34 cellular contexts compared by ENCODE assay signal in genomic region chr11:74288911-74289310, GRCh38. TPM values are rescaled to one million over a fixed set of nuclear protein-coding genes. Genes with fewer than 3 reads are reported as not detected.
A peak's percentile ranks its signal among the peaks of the same experiment; 100 is the strongest.
DNase-seq lines count a peak whose midpoint lies in the region; ATAC-seq, FAIRE-seq and TF ChIP-seq lines count a peak whose summit lies in the region.
"Had no signal": no experiment of that assay in that cellular context is flagged by ENCODE, and none has a peak within 500 bp of the region (broad histone marks: within the 10 kb centered on the region; RNA-seq: fewer than 3 reads in every experiment).

No MANE protein-coding gene starts in this region.

- H3K36me3 ChIP-seq in A673 (ENCODE audit: insufficient read depth, low read length, poor library complexity, severe bottlenecking) (no peaks in the 10 kb centered on the region), PC-3 (ENCODE audit: low read depth, low read length) (no peaks in the 10 kb centered on the region), mesenchymal stem cell (ENCODE audit: control insufficient read depth in 1 of 2, insufficient read depth in 2 of 2, low read depth in 1 of 2, low read length in 2 of 2) (no peaks in the 10 kb centered on the region), psoas muscle (ENCODE audit: insufficient read depth in 1 of 2, low read depth in 1 of 2) (no peaks in the 10 kb centered on the region)
- H3K36me3 ChIP-seq: BE2C, right atrium auricular region, thoracic aorta had no signal

- H3F3A ChIP-seq in PC-3 (ENCODE audit: low read length, unreplicated experiment): no peaks in the 10 kb centered on the region

- no peak for TF ChIP-seq CTCF in A673 (conservative IDR thresholded peaks at IDR 0.05; ENCODE audit: low read depth, low read length)
- no peak for TF ChIP-seq CTCF in PC-3 (conservative IDR thresholded peaks at IDR 0.05; ENCODE audit: low read depth, low read length)
- no peak for TF ChIP-seq CTCF in chondrocyte (IDR thresholded peaks at IDR 0.05)
- no peak for TF ChIP-seq CTCF in psoas muscle (IDR thresholded peaks at IDR 0.05)

- H3K27ac Mint-ChIP-seq in chondrocyte (ENCODE audit: unreplicated experiment): peak overlapping the region; percentile 62
- H3K27ac Mint-ChIP-seq: activated B cell treated with CpG ODN at 0.5 μM for 24 hours; activated CD8-positive, alpha-beta memory T cell treated with anti-CD3 and anti-CD28 coated beads, Interleukin-2, amount 10 ng/mL, durations not matched to agents 7 days and 5 days; activated naive CD8-positive, alpha-beta T cell treated with anti-CD3 and anti-CD28 coated beads, Interleukin-2, amount 50 U/mL, for 24 hours; immature natural killer cell; memory B cell; stimulated activated naive CD8-positive, alpha-beta T cell treated with anti-CD3 and anti-CD28 coated beads, Interleukin-15, amount 100 ng/mL, for 72 hours had no signal

- H3K4me1 ChIP-seq in A673 (ENCODE audit: insufficient read depth, low read length, poor library complexity, severe bottlenecking) (peaks cover 7% of the 10 kb centered on the region), PC-3 (ENCODE audit: insufficient read depth, low read length) (peaks cover 29% of the 10 kb centered on the region), mesenchymal stem cell (ENCODE audit: control insufficient read depth, insufficient read depth, low read depth, low read length) (peaks cover 2% of the 10 kb centered on the region), psoas muscle (no peaks in the 10 kb centered on the region)
- H3K4me1 ChIP-seq: BE2C, parathyroid adenoma, right atrium auricular region had no signal

- H2BK120ac ChIP-seq in mesenchymal stem cell (ENCODE audit: low read depth, low read length): no peak overlapping the region

- POLR2A ChIA-PET in A673 (lab: Charles Lee; ENCODE audit: low non-redundant PET): interaction anchor here (0.7 kb wide), 1 partner anchor 110 kb away, joined by 5 read pairs; no protein-coding TSS in a partner anchor
- POLR2A ChIA-PET in PC-3 (lab: Charles Lee; ENCODE audit: unreplicated experiment): interaction anchor here (0.6 kb wide), 1 partner anchor 314 kb away, joined by 4 read pairs; no protein-coding TSS in a partner anchor

- no peaks in the 10 kb centered on the region for H3K9me2 ChIP-seq in PC-3 (replicated peaks; ENCODE audit: low read length)

- H3K79me2 ChIP-seq in PC-3 (ENCODE audit: low read length): no peaks in the 10 kb centered on the region
- H3K79me2 ChIP-seq: parathyroid adenoma had no signal

- H3K4me3 Mint-ChIP-seq in chondrocyte (ENCODE audit: unreplicated experiment): no peak overlapping the region
- H3K4me3 Mint-ChIP-seq: activated B cell treated with CpG ODN at 0.5 μM for 24 hours; activated CD8-positive, alpha-beta memory T cell treated with anti-CD3 and anti-CD28 coated beads, Interleukin-2, amount 10 ng/mL, durations not matched to agents 7 days and 5 days; activated naive CD8-positive, alpha-beta T cell treated with anti-CD3 and anti-CD28 coated beads, Interleukin-2, amount 50 U/mL, for 24 hours; CD8-positive, alpha-beta memory T cell; immature natural killer cell; memory B cell; neural crest cell; stimulated activated naive CD8-positive, alpha-beta T cell treated with anti-CD3 and anti-CD28 coated beads, Interleukin-15, amount 100 ng/mL, for 72 hours had no signal

- H4K8ac ChIP-seq in mesenchymal stem cell (ENCODE audit: low read length): no peak overlapping the region

- no peak overlapping the region for H4K91ac ChIP-seq in mesenchymal stem cell (ENCODE audit: low read length)

- H3K36me3 Mint-ChIP-seq in chondrocyte (ENCODE audit: low read depth): peaks cover 3% of the 10 kb centered on the region
- H3K36me3 Mint-ChIP-seq: activated CD8-positive, alpha-beta memory T cell treated with anti-CD3 and anti-CD28 coated beads, Interleukin-2, amount 10 ng/mL, durations not matched to agents 7 days and 5 days; CD8-positive, alpha-beta memory T cell; immature natural killer cell; memory B cell had no signal

- no TSS peak for BruUV-seq in A673 (replicated peaks; lab: Mats Ljungman, UMichigan)
- no TSS peak for BruUV-seq in PC-3 (replicated peaks; lab: Mats Ljungman, UMichigan)

- peaks cover 9% of the 10 kb centered on the region for H3K4me1 Mint-ChIP-seq in chondrocyte (ENCODE audit: low read depth)
- H3K4me1 Mint-ChIP-seq: activated B cell treated with CpG ODN at 0.5 μM for 24 hours; activated CD8-positive, alpha-beta memory T cell treated with anti-CD3 and anti-CD28 coated beads, Interleukin-2, amount 10 ng/mL, durations not matched to agents 7 days and 5 days; CD8-positive, alpha-beta memory T cell; immature natural killer cell; memory B cell; neural crest cell; stimulated activated naive CD8-positive, alpha-beta T cell treated with anti-CD3 and anti-CD28 coated beads, Interleukin-15, amount 100 ng/mL, for 72 hours had no signal

- H3K4me2 ChIP-seq in PC-3 (ENCODE audit: low read length) (no peak overlapping the region), mesenchymal stem cell (ENCODE audit: low read length, poor library complexity, severe bottlenecking) (no peak overlapping the region)

- peak; percentile 46 for DNase-seq in A673 (ENCODE audit: low spot score)
- DNase-seq in PC-3: no peak
- DNase-seq in chondrocyte (ENCODE audit: low spot score): no peak
- no peak for DNase-seq in mesenchymal stem cell
- DNase-seq in NCI-H345 (lab: John Stamatoyannopoulos, UW): no peak
- no peak for DNase-seq in psoas muscle
- DNase-seq in GM12891 (ENCODE audit: insufficient read length, low spot score): no peak
- no peak for DNase-seq in NCI-H510A (lab: John Stamatoyannopoulos, UW)
- DNase-seq: activated B cell treated with CpG ODN at 0.5 μM for 24 hours; activated CD4-positive, alpha-beta T cell treated with anti-CD3 and anti-CD28 coated beads, Interleukin-2, amount 50 U/mL, for 1 hour; activated CD8-positive, alpha-beta memory T cell treated with anti-CD3 and anti-CD28 coated beads, Interleukin-2, amount 10 ng/mL, durations not matched to agents 7 days and 5 days; activated naive CD4-positive, alpha-beta T cell; activated naive CD8-positive, alpha-beta T cell treated with anti-CD3 and anti-CD28 coated beads, Interleukin-2, amount 50 U/mL, for 24 hours; BE2C; CD8-positive, alpha-beta memory T cell; DMS 273 treated with DMSO at 0.1 percent for 48 hours; dorsolateral prefrontal cortex; immature natural killer cell; left colon; NCI-H1092; NCI-H187 treated with DMSO at 0.1 percent for 48 hours; NCI-H2171 treated with DMSO at 0.1 percent for 48 hours; NCI-H526; NK-92 treated with Interleukin-12 subunit alpha and Interleukin-12 subunit beta, amount 100 ng/mL, for 24 hours; stimulated activated CD8-positive, alpha-beta memory T cell treated with anti-CD3 and anti-CD28 coated beads, Interleukin-4, amount 100 ng/mL, for 48 hours; stimulated activated naive CD8-positive, alpha-beta T cell treated with anti-CD3 and anti-CD28 coated beads, Interleukin-15, amount 100 ng/mL, for 72 hours had no signal

- peak overlapping the region; percentile 53 for H3K9ac ChIP-seq in PC-3 (ENCODE audit: low read length)
- H3K9ac ChIP-seq in mesenchymal stem cell (ENCODE audit: low read length): no peak overlapping the region
- H3K9ac ChIP-seq: parathyroid adenoma had no signal

- 50% methylated on average over 1 of the region's 4 CpGs for WGBS in mesenchymal stem cell
- 64 to 75% (median 75%) methylated on average over 4 of the region's 4 CpGs for WGBS in psoas muscle, 3 donors

- H2BK12ac ChIP-seq in mesenchymal stem cell (ENCODE audit: low read length in 2 of 2): no peak overlapping the region

- H3K9me3 ChIP-seq in A673 (ENCODE audit: low read depth, low read length, poor library complexity, severe bottlenecking): no peaks in the 10 kb centered on the region
- no peaks in the 10 kb centered on the region for H3K9me3 ChIP-seq in PC-3 (ENCODE audit: low read length)
- no peaks in the 10 kb centered on the region for H3K9me3 ChIP-seq in mesenchymal stem cell (ENCODE audit: control insufficient read depth, low read length)
- no peaks in the 10 kb centered on the region for H3K9me3 ChIP-seq in psoas muscle
- H3K9me3 ChIP-seq: BE2C, right atrium auricular region, thoracic aorta had no signal

- no peaks in the 10 kb centered on the region for H3K27me3 Mint-ChIP-seq in chondrocyte (ENCODE audit: low read depth)

- no peak overlapping the region for H3K23ac ChIP-seq in mesenchymal stem cell (ENCODE audit: low read length in 2 of 2)

- CTCF ChIA-PET in A673 (lab: Charles Lee): interaction anchor here (0.6 to 0.7 kb wide), 2 partner anchors 9 to 82 kb away, joined by 3 to 7 read pairs; no protein-coding TSS in a partner anchor
- CTCF ChIA-PET in PC-3 (lab: Charles Lee): no interaction called here

- H4K20me1 ChIP-seq in PC-3 (ENCODE audit: low read length): no peaks in the 10 kb centered on the region

- TF ChIP-seq POLR2A in GM12891 (IDR thresholded peaks at IDR 0.05; ENCODE audit: low read depth, low read length): no peak

- no peak overlapping the region for H2AFZ ChIP-seq in PC-3 (ENCODE audit: low read length)
- H2AFZ ChIP-seq in mesenchymal stem cell (ENCODE audit: low read depth, low read length): no peak overlapping the region
- H2AFZ ChIP-seq: parathyroid adenoma had no signal

- H3K4me3 ChIP-seq in A673 (ENCODE audit: low read depth, low read length, poor library complexity, severe bottlenecking) (no peak overlapping the region), PC-3 (ENCODE audit: low read length) (no peak overlapping the region), mesenchymal stem cell (ENCODE audit: insufficient read depth in 1 of 2, low read depth in 1 of 2, low read length in 2 of 2) (no peak overlapping the region), psoas muscle (no peak overlapping the region)
- H3K4me3 ChIP-seq: dorsolateral prefrontal cortex, K562, right atrium auricular region, thoracic aorta had no signal

- H3K79me1 ChIP-seq in mesenchymal stem cell (replicated peaks; ENCODE audit: low read length, poor library complexity, severe bottlenecking): no peaks in the 10 kb centered on the region

- peaks cover 3% of the 10 kb centered on the region for H3K9me3 Mint-ChIP-seq in chondrocyte (ENCODE audit: low read depth)
- H3K9me3 Mint-ChIP-seq: activated naive CD8-positive, alpha-beta T cell treated with anti-CD3 and anti-CD28 coated beads, Interleukin-2, amount 50 U/mL, for 24 hours; CD8-positive, alpha-beta memory T cell; neural crest cell had no signal

- no peak overlapping the region for H2AK5ac ChIP-seq in mesenchymal stem cell (ENCODE audit: low read length, severe bottlenecking)

- no peak overlapping the region for H2BK15ac ChIP-seq in mesenchymal stem cell (ENCODE audit: low read depth, poor library complexity, severe bottlenecking)

- intact Hi-C loops in A673 (cut with micrococcal nuclease; ENCODE audit: unreplicated experiment) (no loop called here), PC-3 (cut with micrococcal nuclease) (no loop called here), psoas muscle (cut with DNase I) (no loop called here)

- no peak overlapping the region for H3K4ac ChIP-seq in mesenchymal stem cell (ENCODE audit: low read depth in 1 of 2, low read length in 2 of 2)

- H3K18ac ChIP-seq in mesenchymal stem cell (ENCODE audit: low read depth in 1 of 2, low read length in 2 of 2): no peak overlapping the region

- H3K14ac ChIP-seq in mesenchymal stem cell (ENCODE audit: low read length in 2 of 2): no peak overlapping the region

- H3K27me3 ChIP-seq in A673 (replicated peaks; ENCODE audit: insufficient read depth, low read depth, low read length, poor library complexity) (no peaks in the 10 kb centered on the region), PC-3 (ENCODE audit: low read length) (no peaks in the 10 kb centered on the region), mesenchymal stem cell (ENCODE audit: control insufficient read depth in 1 of 2, insufficient read depth in 1 of 2, low read length in 2 of 2) (no peaks in the 10 kb centered on the region), psoas muscle (ENCODE audit: insufficient read depth in 3 of 3, low read length in 2 of 3) (no peaks in the 10 kb centered on the region)
- H3K27me3 ChIP-seq: dorsolateral prefrontal cortex, right atrium auricular region had no signal

- ATAC-seq in PC-3 (no peak), psoas muscle (no peak)
- ATAC-seq: activated CD8-positive, alpha-beta memory T cell treated with anti-CD3 and anti-CD28 coated beads, Interleukin-2, amount 10 ng/mL, durations not matched to agents 7 days and 5 days; K562; left colon; stimulated activated naive CD8-positive, alpha-beta T cell treated with anti-CD3 and anti-CD28 coated beads, Interleukin-15, amount 100 ng/mL, for 72 hours had no signal

- H2BK5ac ChIP-seq in mesenchymal stem cell (ENCODE audit: low read depth, low read length, poor library complexity, severe bottlenecking): peak overlapping the region; percentile 57

- no peak overlapping the region for H3K27ac ChIP-seq in A673 (ENCODE audit: low read depth, low read length, poor library complexity, severe bottlenecking)
- H3K27ac ChIP-seq in PC-3 (ENCODE audit: low read length): peak overlapping the region; percentile 84
- no peak overlapping the region for H3K27ac ChIP-seq in mesenchymal stem cell (ENCODE audit: low read length, poor library complexity, severe bottlenecking)
- no peak overlapping the region for H3K27ac ChIP-seq in psoas muscle
- H3K27ac ChIP-seq: dorsolateral prefrontal cortex, parathyroid adenoma, right atrium auricular region had no signal

- FAIRE-seq in GM12891 (lab: Jason Lieb, UNC): no peak
- FAIRE-seq: H1, HTR-8/SVneo, K562 had no signal

RNA-seq across cellular contexts. Expression of gene P4HA3, which starts 22.5 kb away (rescaled TPM):
- total RNA-seq in A673 (2021) (0.52 and 2.0 TPM in 2 replicates), PC-3 (2014; rRNA removed) (2.0 and 3.7 TPM in 2 replicates), chondrocyte (10.9 to 16.6 TPM (median 12.5 TPM) in 3 replicates), psoas muscle (under 1 TPM in 3 of 4 donors, not detected in 1; 0.21 to 0.28 (median 0.22) TPM)
- 1.9 TPM for polyA plus RNA-seq in mesenchymal stem cell (2013, experiment 1 of 2)
- 2.2 TPM for polyA plus RNA-seq in mesenchymal stem cell (2013, experiment 2 of 2)
- 1 to 10 TPM in 1 of 3 donors, under 1 TPM in 2; 0.03 to 2.2 (median 0.11) TPM for polyA plus RNA-seq in psoas muscle
- polyA plus RNA-seq in GM12891 (2012; ENCODE audit: low read depth, missing spikeins): 0.09 TPM
- total RNA-seq: activated B cell treated with CpG ODN at 0.5 μM for 24 hours; activated CD8-positive, alpha-beta memory T cell treated with anti-CD3 and anti-CD28 coated beads, Interleukin-2, amount 10 ng/mL, durations not matched to agents 7 days and 5 days; CD8-positive, alpha-beta memory T cell; H1; K562; neural crest cell had no signal
- polyA plus RNA-seq: CD8-positive, alpha-beta memory T cell; immature natural killer cell had no signal
